ENCODE assay signal across 23 cellular contexts in the genomic region with DNA sequence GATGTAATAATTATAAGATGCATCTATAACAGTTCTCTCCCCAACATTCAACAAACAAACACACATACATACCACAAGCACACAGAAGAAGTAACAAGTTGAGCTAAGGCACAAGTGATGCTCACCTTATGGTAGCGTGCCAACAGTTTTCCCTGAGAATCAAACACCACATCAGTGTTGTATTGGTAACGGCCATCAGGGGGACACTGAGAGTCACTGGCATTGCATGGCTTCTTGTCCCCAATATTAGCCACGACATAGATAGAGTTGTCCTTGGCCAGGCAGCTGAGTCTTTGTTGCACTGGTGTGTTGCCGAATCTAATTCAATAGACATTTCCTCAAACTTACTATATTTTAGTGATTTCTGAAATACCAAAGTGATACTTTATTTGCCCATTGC. TPM values are rescaled to one million over a fixed set of nuclear protein-coding genes. Genes with fewer than 3 reads are reported as not detected.
A peak's percentile ranks its signal among the peaks of the same experiment; 100 is the strongest.
DNase-seq lines count a peak whose midpoint lies in the region; ATAC-seq and TF ChIP-seq lines count a peak whose summit lies in the region.
"Had no signal": no experiment of that assay in that cellular context is flagged by ENCODE, and none has a peak within 500 bp of the region (broad histone marks: within the 10 kb centered on the region; RNA-seq: fewer than 3 reads in every experiment).

No MANE protein-coding gene starts in this region.

- H3K4me1 Mint-ChIP-seq in type B pancreatic cell (ENCODE audit: unreplicated experiment) = peaks cover 7% of the 10 kb centered on the region

- H3K9me3 Mint-ChIP-seq in type B pancreatic cell = no peaks in the 10 kb centered on the region
- H3K9me3 Mint-ChIP-seq: IgD-negative memory B cell; naive thymus-derived CD4-positive, alpha-beta T cell; T-helper 1 cell treated with Interleukin-12 subunit alpha and Interleukin-12 subunit beta and Interleukin-4 antibody, amounts not matched to agents 30 μg/mL and 1 μg/mL, for 36 hours had no signal

- H3K27ac Mint-ChIP-seq in type B pancreatic cell = no peak overlapping the region
- H3K27ac Mint-ChIP-seq: IgD-negative memory B cell; naive thymus-derived CD4-positive, alpha-beta T cell; T-helper 1 cell treated with Interleukin-12 subunit alpha and Interleukin-12 subunit beta and Interleukin-4 antibody, amounts not matched to agents 30 μg/mL and 1 μg/mL, for 36 hours had no signal

- no peak for TF ChIP-seq POLR2A in erythroblast (IDR thresholded peaks at IDR 0.05; ENCODE audit: low read length)

- TF ChIP-seq CTCF in type B pancreatic cell (conservative IDR thresholded peaks at IDR 0.05) = peak; percentile 48

- no peak overlapping the region for H3K4me3 Mint-ChIP-seq in type B pancreatic cell
- H3K4me3 Mint-ChIP-seq: CD14-positive monocyte; IgD-negative memory B cell; naive thymus-derived CD4-positive, alpha-beta T cell; T-helper 1 cell treated with Interleukin-12 subunit alpha and Interleukin-12 subunit beta and Interleukin-4 antibody, amounts not matched to agents 30 μg/mL and 1 μg/mL, for 36 hours had no signal

- no peak for ATAC-seq in HG03521 (IDR thresholded peaks at IDR 0.05; ENCODE audit: unreplicated experiment)
- ATAC-seq: naive thymus-derived CD4-positive, alpha-beta T cell had no signal

- peak; percentile 28 for DNase-seq in NCI-H82 (lab: John Stamatoyannopoulos, UW)
- no peak for DNase-seq in NCI-H82 treated with DMSO at 0.1 percent for 48 hours (lab: John Stamatoyannopoulos, UW; ENCODE audit: unreplicated experiment)
- peak; percentile 15 for DNase-seq in M059J (ENCODE audit: low read depth)
- DNase-seq in erythroblast (lab: John Stamatoyannopoulos, UW) = peak; percentile 20 to 26
- no peak for DNase-seq in type B pancreatic cell (ENCODE audit: extremely low spot score, unreplicated experiment)
- no peak for DNase-seq in DMS79 treated with DMSO at 0.1 percent for 48 hours (lab: John Stamatoyannopoulos, UW)
- no peak for DNase-seq in GOT3 (lab: John Stamatoyannopoulos, UW)
- DNase-seq: activated CD4-positive, alpha-beta T cell treated with anti-CD3 and anti-CD28 coated beads, Interleukin-2, amount 50 U/mL, for 48 hours; activated naive CD4-positive, alpha-beta T cell treated with Interleukin-2 at 50 U/mL for 16 hours; central memory CD4-positive, alpha-beta T cell; effector CD4-positive, alpha-beta T cell; naive thymus-derived CD4-positive, alpha-beta T cell; NCI-H2029 treated with DMSO at 0.1 percent for 48 hours; SHP77 treated with DMSO at 0.1 percent for 48 hours; spleen; WERI-Rb-1 had no signal

- H3K27me3 Mint-ChIP-seq in type B pancreatic cell = no peaks in the 10 kb centered on the region
- H3K27me3 Mint-ChIP-seq: IgD-negative memory B cell had no signal

- no peaks in the 10 kb centered on the region for H3K36me3 Mint-ChIP-seq in type B pancreatic cell
- H3K36me3 Mint-ChIP-seq: IgD-negative memory B cell; naive thymus-derived CD4-positive, alpha-beta T cell had no signal

RNA-seq across cellular contexts. Expression of a gene that starts 14.8 kb away (rescaled TPM):
- total RNA-seq in M059J (2014; rRNA removed; shearing (Covaris generic)) = 0.20 TPM in 1 of 2 replicates, not detected in the other
- 1.1 and 1.3 TPM in 2 replicates for total RNA-seq in type B pancreatic cell (ENCODE audit: low replicate concordance)
- total RNA-seq: fibroblast of lung, NCI-H460, pulmonary artery endothelial cell had no signal

RNA-seq across cellular contexts. Expression of a gene that starts 29.1 kb away (rescaled TPM):
- 0.32 and 1.9 TPM in 2 replicates for total RNA-seq in M059J (2014; rRNA removed; shearing (Covaris generic))
- 0.36 and 0.39 TPM in 2 replicates for total RNA-seq in type B pancreatic cell (ENCODE audit: low replicate concordance)
- total RNA-seq: NCI-H460, pulmonary artery endothelial cell had no signal

Comparison
In these comparisons a context has a peak if more than half of its experiments do, and no peak if none do; other contexts are left out.
1. DNase-seq: peak in NCI-H82 (single experiment), M059J (single experiment) and erythroblast (2 of 2); none in NCI-H82 treated with DMSO at 0.1 percent for 48 hours (single experiment), type B pancreatic cell (single experiment), DMS79 treated with DMSO at 0.1 percent for 48 hours (single experiment) and GOT3 (single experiment).